Comparison of ENCODE assay signal across 1 cellular context in genomic region chr5:10249948-10250803, GRCh38.
TF ChIP-seq lines count a peak whose summit lies in the region.

CCT5 (plus strand) TSS chr5:10250280; CDS start chr5:10250341, 61 bp downstream.

TF ChIP-seq in A549, 52 proteins besides CTCF, POLR2A, EP300 and RAD21 (continued from another document):
- TF ChIP-seq REST (IDR thresholded peaks at IDR 0.05) = no peak
- TF ChIP-seq RCOR1 (IDR thresholded peaks at IDR 0.05; ENCODE audit: low read depth, low read length) = no peak
- no peak for TF ChIP-seq ESRRA (IDR thresholded peaks at IDR 0.05; ENCODE audit: borderline replicate concordance, low read length)
- 0 out of 2 replicates have a peak, but pooled peaks have one; percentile 43 for TF ChIP-seq BHLHE40 (IDR thresholded peaks at IDR 0.05; ENCODE audit: low read depth, low read length)
- TF ChIP-seq KDM1A (IDR thresholded peaks at IDR 0.05; ENCODE audit: low read depth) = no peak
- no peak for TF ChIP-seq FOSL2 (IDR thresholded peaks at IDR 0.05)
- TF ChIP-seq FOSL2 (CRISPR knock-in tag; IDR thresholded peaks at IDR 0.05) = no peak
- TF ChIP-seq MYC (IDR thresholded peaks at IDR 0.05; ENCODE audit: borderline replicate concordance, low read length) = peak; percentile 99
- TF ChIP-seq, protein P1, sequence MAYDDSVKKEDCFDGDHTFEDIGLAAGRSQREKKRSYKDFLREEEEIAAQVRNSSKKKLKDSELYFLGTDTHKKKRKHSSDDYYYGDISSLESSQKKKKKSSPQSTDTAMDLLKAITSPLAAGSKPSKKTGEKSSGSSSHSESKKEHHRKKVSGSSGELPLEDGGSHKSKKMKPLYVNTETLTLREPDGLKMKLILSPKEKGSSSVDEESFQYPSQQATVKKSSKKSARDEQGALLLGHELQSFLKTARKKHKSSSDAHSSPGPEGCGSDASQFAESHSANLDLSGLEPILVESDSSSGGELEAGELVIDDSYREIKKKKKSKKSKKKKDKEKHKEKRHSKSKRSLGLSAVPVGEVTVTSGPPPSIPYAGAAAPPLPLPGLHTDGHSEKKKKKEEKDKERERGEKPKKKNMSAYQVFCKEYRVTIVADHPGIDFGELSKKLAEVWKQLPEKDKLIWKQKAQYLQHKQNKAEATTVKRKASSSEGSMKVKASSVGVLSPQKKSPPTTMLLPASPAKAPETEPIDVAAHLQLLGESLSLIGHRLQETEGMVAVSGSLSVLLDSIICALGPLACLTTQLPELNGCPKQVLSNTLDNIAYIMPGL (CRISPR knock-in tag; IDR thresholded peaks at IDR 0.05; ENCODE audit: borderline replicate concordance) = no peak
- TF ChIP-seq FOSB (CRISPR knock-in tag; IDR thresholded peaks at IDR 0.05) = no peak
- no peak for TF ChIP-seq RNF2 (IDR thresholded peaks at IDR 0.05; ENCODE audit: borderline replicate concordance, low read depth)
- peak; percentile 13; the same call in 1 of the 2 replicates for TF ChIP-seq SREBF2 (IDR thresholded peaks at IDR 0.05)
TF ChIP-seq in A549: peak in this region for 12.
